In the genomic region with DNA sequence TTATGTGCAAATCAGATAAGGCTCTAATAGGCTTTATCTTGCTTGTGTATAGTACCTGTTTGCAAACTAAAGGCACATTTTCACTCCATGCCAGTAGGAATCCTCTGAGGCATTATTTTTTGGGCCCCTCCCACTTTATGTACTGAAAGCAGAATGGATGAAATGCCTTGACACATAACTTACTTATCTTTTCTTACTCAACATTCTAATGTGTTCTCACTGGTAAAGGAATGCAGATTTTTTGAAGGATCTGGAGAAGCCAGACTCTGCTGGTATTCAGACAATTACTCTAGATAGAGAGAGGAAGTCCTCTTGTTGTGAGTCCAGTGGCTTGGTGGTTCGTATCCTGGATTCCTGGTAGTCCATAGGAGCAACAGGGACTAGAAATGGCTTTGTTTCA, we compare ENCODE assay signal across 1 cellular context.
TF ChIP-seq lines count a peak whose summit lies in the region.

No MANE protein-coding gene starts in this region.

TF ChIP-seq in SK-N-SH treated with all-trans-retinoic acid at 6 μM for 48 hours, 23 proteins besides CTCF, POLR2A, EP300 and RAD21 (continued from another document):
- TF ChIP-seq, protein P1, sequence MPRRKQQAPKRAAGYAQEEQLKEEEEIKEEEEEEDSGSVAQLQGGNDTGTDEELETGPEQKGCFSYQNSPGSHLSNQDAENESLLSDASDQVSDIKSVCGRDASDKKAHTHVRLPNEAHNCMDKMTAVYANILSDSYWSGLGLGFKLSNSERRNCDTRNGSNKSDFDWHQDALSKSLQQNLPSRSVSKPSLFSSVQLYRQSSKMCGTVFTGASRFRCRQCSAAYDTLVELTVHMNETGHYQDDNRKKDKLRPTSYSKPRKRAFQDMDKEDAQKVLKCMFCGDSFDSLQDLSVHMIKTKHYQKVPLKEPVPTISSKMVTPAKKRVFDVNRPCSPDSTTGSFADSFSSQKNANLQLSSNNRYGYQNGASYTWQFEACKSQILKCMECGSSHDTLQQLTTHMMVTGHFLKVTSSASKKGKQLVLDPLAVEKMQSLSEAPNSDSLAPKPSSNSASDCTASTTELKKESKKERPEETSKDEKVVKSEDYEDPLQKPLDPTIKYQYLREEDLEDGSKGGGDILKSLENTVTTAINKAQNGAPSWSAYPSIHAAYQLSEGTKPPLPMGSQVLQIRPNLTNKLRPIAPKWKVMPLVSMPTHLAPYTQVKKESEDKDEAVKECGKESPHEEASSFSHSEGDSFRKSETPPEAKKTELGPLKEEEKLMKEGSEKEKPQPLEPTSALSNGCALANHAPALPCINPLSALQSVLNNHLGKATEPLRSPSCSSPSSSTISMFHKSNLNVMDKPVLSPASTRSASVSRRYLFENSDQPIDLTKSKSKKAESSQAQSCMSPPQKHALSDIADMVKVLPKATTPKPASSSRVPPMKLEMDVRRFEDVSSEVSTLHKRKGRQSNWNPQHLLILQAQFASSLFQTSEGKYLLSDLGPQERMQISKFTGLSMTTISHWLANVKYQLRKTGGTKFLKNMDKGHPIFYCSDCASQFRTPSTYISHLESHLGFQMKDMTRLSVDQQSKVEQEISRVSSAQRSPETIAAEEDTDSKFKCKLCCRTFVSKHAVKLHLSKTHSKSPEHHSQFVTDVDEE (CRISPR knock-in tag; IDR thresholded peaks at IDR 0.05) = no peak
- TF ChIP-seq, protein P2, sequence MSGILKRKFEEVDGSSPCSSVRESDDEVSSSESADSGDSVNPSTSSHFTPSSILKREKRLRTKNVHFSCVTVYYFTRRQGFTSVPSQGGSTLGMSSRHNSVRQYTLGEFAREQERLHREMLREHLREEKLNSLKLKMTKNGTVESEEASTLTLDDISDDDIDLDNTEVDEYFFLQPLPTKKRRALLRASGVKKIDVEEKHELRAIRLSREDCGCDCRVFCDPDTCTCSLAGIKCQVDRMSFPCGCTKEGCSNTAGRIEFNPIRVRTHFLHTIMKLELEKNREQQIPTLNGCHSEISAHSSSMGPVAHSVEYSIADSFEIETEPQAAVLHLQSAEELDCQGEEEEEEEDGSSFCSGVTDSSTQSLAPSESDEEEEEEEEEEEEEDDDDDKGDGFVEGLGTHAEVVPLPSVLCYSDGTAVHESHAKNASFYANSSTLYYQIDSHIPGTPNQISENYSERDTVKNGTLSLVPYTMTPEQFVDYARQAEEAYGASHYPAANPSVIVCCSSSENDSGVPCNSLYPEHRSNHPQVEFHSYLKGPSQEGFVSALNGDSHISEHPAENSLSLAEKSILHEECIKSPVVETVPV (CRISPR knock-in tag; IDR thresholded peaks at IDR 0.05) = no peak
- TF ChIP-seq OSR1 (CRISPR knock-in tag; IDR thresholded peaks at IDR 0.05) (no peak), ZNF565 (CRISPR knock-in tag; conservative IDR thresholded peaks at IDR 0.05; ENCODE audit: low read depth) (no peak), ESRRG (CRISPR knock-in tag; IDR thresholded peaks at IDR 0.05) (no peak), ZNF70 (CRISPR knock-in tag; IDR thresholded peaks at IDR 0.05) (no peak)
